Comparison of ENCODE assay signal across 8 cellular contexts in the genomic region with DNA sequence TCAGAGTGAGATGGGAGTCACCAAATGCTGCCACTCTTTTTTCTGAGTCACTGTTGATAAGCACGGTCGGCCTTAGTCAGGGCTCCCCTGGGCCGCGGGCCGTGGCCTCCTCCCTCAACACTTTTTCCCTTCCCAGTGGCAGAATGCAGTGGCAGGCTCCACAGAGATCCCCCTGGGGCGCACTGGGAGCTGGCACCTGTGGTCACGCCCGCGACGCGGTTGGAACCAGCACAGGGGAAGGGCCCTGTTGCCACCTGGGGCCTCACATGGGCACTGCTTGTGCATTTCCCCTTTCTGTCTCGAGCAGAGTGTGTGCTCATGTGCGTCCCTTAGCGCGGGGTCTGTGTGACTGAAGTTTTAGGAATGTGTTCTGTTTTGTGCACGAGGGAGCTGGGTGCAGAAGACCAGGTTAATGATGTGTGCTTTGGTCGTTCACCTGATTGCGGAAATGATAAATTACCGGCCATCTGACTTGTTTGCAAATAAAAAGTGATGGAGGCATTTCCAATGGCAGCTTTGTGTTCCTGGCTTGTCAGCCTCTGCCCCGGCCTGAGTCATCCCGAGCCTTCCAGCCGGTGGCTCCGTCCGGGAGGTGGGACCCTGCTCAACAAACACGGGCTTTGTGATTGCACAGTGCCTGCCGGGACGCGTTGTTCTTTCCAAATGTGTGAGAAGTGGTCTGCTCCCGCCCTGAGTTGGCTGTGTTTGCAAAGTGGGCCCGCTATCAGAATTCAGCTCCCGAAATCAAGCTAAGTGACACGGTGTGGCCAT.
DNase-seq lines count a peak whose midpoint lies in the region; ATAC-seq and TF ChIP-seq lines count a peak whose summit lies in the region.

No MANE protein-coding gene starts in this region.

- intact Hi-C loops in right lobe of liver (cut with DNase I) = no loop called here

- H3K27ac ChIP-seq in C4-2B (peak overlapping the region; percentile 73), KOPT-K1 (ENCODE audit: low read depth, low read length, poor library complexity, severe bottlenecking) (peak overlapping the region; percentile 57), right lobe of liver (no peak overlapping the region)

- 61% methylated on average over 12 of the region's 32 CpGs for WGBS in right lobe of liver (ENCODE audit: insufficient coverage, low coverage, low lambda C conversion rate, missing lambda C conversion rate)

- in situ Hi-C loops in astrocyte of the spinal cord (cut with HindIII; ENCODE audit: low sequenced_read_pairs) = no loop called here
- in situ Hi-C loops in ACHN (cut with HindIII; ENCODE audit: low pct_ligation_motif_present, low pct_unique_long_range_greater_than_20kb, low sequenced_read_pairs) = no loop called here

- no peaks in the 10 kb centered on the region for H3K4me1 ChIP-seq in right lobe of liver

- peak in 1 of 4 donors; percentile 23 for ATAC-seq in right lobe of liver
- ATAC-seq in GM21528 (IDR thresholded peaks at IDR 0.05; ENCODE audit: low FRiP score, unreplicated experiment) = no peak

- TF ChIP-seq CTCF in C4-2B (conservative IDR thresholded peaks at IDR 0.05) = no peak
- TF ChIP-seq CTCF in astrocyte of the spinal cord (IDR thresholded peaks at IDR 0.05; ENCODE audit: low read depth, low read length) = no peak
- TF ChIP-seq CTCF in right lobe of liver (IDR thresholded peaks at IDR 0.05) = no peak

- no peaks in the 10 kb centered on the region for H3K27me3 ChIP-seq in right lobe of liver

- H3K36me3 ChIP-seq in KOPT-K1 (ENCODE audit: insufficient read depth, low read length) (peaks cover under 1% of the 10 kb centered on the region), right lobe of liver (no peaks in the 10 kb centered on the region)

- H3K9me3 ChIP-seq in KOPT-K1 (ENCODE audit: insufficient read depth, low read length, poor library complexity, severe bottlenecking) (no peaks in the 10 kb centered on the region), right lobe of liver (no peaks in the 10 kb centered on the region)

- no peak overlapping the region for H3K4me3 ChIP-seq in astrocyte of the spinal cord (ENCODE audit: low read depth, low read length)
- no peak overlapping the region for H3K4me3 ChIP-seq in right lobe of liver

- no peak for TF ChIP-seq POLR2A in right lobe of liver (IDR thresholded peaks at IDR 0.05)

- peak; percentile 65 for DNase-seq in astrocyte of the spinal cord (ENCODE audit: low read depth, low spot score)
- peak; percentile 18 to 47 (median 39) for DNase-seq in right lobe of liver
- DNase-seq in NCI-H774 (lab: John Stamatoyannopoulos, UW) = no peak
- no peak for DNase-seq in ACHN
- DNase-seq in NCI-H2107 treated with DMSO at 0.1 percent for 48 hours (lab: John Stamatoyannopoulos, UW; ENCODE audit: unreplicated experiment) = no peak

Comparison
In these comparisons a context has a peak if more than half of its experiments do, and no peak if none do; other contexts are left out.
1. H3K27ac ChIP-seq: peak in C4-2B (single experiment) and KOPT-K1 (single experiment); none in right lobe of liver (0 of 3).
2. DNase-seq: peak in astrocyte of the spinal cord (single experiment) and right lobe of liver (3 of 3); none in NCI-H774 (single experiment), ACHN (single experiment) and NCI-H2107 treated with DMSO at 0.1 percent for 48 hours (single experiment).